Comparison of ENCODE assay signal across 2 cellular contexts in genomic region chr6:44058617-44059358, GRCh38.
TF ChIP-seq lines count a peak whose summit lies in the region.

No MANE protein-coding gene starts in this region.

TF ChIP-seq in IMR-90, 13 proteins besides CTCF, POLR2A, EP300 and RAD21 (continued from another document):
- TF ChIP-seq MXI1 (IDR thresholded peaks at IDR 0.05; ENCODE audit: borderline replicate concordance, low read depth, low read length) (peak; percentile 33; the same call in 1 of the 2 replicates), FOS (IDR thresholded peaks at IDR 0.05; ENCODE audit: low read depth, low read length) (peak; percentile 99), NFE2L2 (IDR thresholded peaks at IDR 0.05; ENCODE audit: low read depth, low read length) (peak; percentile 40; the same call in 1 of the 2 replicates), MAZ (IDR thresholded peaks at IDR 0.05; ENCODE audit: borderline replicate concordance, low read depth, low read length) (peak; percentile 89), USF2 (IDR thresholded peaks at IDR 0.05; ENCODE audit: low read depth, low read length) (peak; percentile 41; the same call in 1 of the 2 replicates), MAFK (IDR thresholded peaks at IDR 0.05; ENCODE audit: low read depth, low read length) (no peak), RCOR1 (IDR thresholded peaks at IDR 0.05; ENCODE audit: insufficient replicate concordance, low read length) (peak; percentile 91), SMC3 (IDR thresholded peaks at IDR 0.05; ENCODE audit: low read depth, low read length) (no peak; the same call in 1 of the 2 replicates)

TF ChIP-seq in GM23338, 12 proteins besides CTCF, POLR2A, EP300 and RAD21 (continued from another document):
- TF ChIP-seq ZNF462 (CRISPR knock-in tag; IDR thresholded peaks at IDR 0.05) (no peak), ZNF114 (CRISPR knock-in tag; IDR thresholded peaks at IDR 0.05) (no peak), NANOG (IDR thresholded peaks at IDR 0.05; ENCODE audit: borderline replicate concordance) (no peak), STAT1 (IDR thresholded peaks at IDR 0.05; ENCODE audit: unreplicated experiment) (no peak), POLR2AphosphoS5 (IDR thresholded peaks at IDR 0.05; ENCODE audit: low read depth) (no peak), REST (IDR thresholded peaks at IDR 0.05; ENCODE audit: unreplicated experiment) (no peak), JUNB (IDR thresholded peaks at IDR 0.05; ENCODE audit: unreplicated experiment) (no peak), EZH2phosphoT487 (IDR thresholded peaks at IDR 0.05; ENCODE audit: unreplicated experiment) (no peak)
